ENCODE assay signal across 2 cellular contexts in the genomic region with DNA sequence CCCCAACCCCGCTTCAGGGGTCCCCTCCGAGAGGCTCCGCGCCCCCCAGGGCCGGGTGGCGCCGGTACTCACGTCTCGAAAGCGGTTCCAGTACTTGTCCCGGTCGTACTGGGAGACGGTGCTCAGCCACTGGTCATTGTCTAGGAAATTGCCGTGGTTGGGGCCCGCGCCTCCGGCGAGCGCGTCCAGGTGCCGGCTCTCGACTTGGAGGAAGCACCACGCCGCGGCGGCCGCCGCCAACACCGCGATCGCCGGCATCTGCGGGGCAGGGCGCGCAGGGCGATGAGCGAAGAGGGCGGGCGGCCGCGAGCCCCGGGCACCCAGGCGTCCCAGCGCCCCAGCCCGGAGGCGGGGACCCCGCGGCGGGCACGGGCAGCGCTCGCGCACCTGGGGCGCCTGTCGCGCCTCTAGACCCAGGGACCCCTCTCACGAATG.
TF ChIP-seq lines count a peak whose summit lies in the region.

No MANE protein-coding gene starts in this region.

TF ChIP-seq in HepG2, 621 proteins besides CTCF, POLR2A, EP300 and RAD21:
- TF ChIP-seq BRCA1 (CRISPR knock-in tag; IDR thresholded peaks at IDR 0.05) (no peak), ZNF879 (CRISPR knock-in tag; IDR thresholded peaks at IDR 0.05) (no peak), ZFP82 (CRISPR knock-in tag; IDR thresholded peaks at IDR 0.05; ENCODE audit: borderline replicate concordance) (no peak), ZNF441 (CRISPR knock-in tag; IDR thresholded peaks at IDR 0.05; ENCODE audit: borderline replicate concordance) (no peak), ZNF841 (CRISPR knock-in tag; IDR thresholded peaks at IDR 0.05; ENCODE audit: borderline replicate concordance) (no peak), ARHGAP35 (CRISPR knock-in tag; IDR thresholded peaks at IDR 0.05; ENCODE audit: borderline replicate concordance) (no peak), KLF9 (CRISPR knock-in tag; IDR thresholded peaks at IDR 0.05; ENCODE audit: low read depth) (no peak), MAFF (IDR thresholded peaks at IDR 0.05; ENCODE audit: low read depth, low read length) (no peak)
- TF ChIP-seq, protein P1, sequence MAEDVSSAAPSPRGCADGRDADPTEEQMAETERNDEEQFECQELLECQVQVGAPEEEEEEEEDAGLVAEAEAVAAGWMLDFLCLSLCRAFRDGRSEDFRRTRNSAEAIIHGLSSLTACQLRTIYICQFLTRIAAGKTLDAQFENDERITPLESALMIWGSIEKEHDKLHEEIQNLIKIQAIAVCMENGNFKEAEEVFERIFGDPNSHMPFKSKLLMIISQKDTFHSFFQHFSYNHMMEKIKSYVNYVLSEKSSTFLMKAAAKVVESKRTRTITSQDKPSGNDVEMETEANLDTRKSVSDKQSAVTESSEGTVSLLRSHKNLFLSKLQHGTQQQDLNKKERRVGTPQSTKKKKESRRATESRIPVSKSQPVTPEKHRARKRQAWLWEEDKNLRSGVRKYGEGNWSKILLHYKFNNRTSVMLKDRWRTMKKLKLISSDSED (CRISPR knock-in tag; IDR thresholded peaks at IDR 0.05), result no peak
- TF ChIP-seq, protein P2, sequence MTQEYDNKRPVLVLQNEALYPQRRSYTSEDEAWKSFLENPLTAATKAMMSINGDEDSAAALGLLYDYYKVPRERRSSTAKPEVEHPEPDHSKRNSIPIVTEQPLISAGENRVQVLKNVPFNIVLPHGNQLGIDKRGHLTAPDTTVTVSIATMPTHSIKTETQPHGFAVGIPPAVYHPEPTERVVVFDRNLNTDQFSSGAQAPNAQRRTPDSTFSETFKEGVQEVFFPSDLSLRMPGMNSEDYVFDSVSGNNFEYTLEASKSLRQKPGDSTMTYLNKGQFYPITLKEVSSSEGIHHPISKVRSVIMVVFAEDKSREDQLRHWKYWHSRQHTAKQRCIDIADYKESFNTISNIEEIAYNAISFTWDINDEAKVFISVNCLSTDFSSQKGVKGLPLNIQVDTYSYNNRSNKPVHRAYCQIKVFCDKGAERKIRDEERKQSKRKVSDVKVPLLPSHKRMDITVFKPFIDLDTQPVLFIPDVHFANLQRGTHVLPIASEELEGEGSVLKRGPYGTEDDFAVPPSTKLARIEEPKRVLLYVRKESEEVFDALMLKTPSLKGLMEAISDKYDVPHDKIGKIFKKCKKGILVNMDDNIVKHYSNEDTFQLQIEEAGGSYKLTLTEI (CRISPR knock-in tag; conservative IDR thresholded peaks at IDR 0.05), result no peak
- TF ChIP-seq, protein P3, sequence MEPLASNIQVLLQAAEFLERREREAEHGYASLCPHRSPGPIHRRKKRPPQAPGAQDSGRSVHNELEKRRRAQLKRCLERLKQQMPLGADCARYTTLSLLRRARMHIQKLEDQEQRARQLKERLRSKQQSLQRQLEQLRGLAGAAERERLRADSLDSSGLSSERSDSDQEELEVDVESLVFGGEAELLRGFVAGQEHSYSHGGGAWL (CRISPR knock-in tag; IDR thresholded peaks at IDR 0.05), result no peak
TF ChIP-seq in HepG2: peak in this region for 0.

TF ChIP-seq in endothelial cell of umbilical vein, 7 proteins besides CTCF, POLR2A, EP300 and RAD21:
- no peak for TF ChIP-seq GATA2 (IDR thresholded peaks at IDR 0.05; ENCODE audit: insufficient read depth, insufficient read length, low read depth, low read length)
TF ChIP-seq in endothelial cell of umbilical vein: peak in this region for 0.
